In genomic region chr14:101908795-101909194, GRCh38 we compare ENCODE assay signal across 18 cellular contexts.
"Had no signal": no experiment of that assay in that cellular context is flagged by ENCODE, and none has a peak within 500 bp of the region (broad histone marks: within the 10 kb centered on the region; RNA-seq: fewer than 3 reads in every experiment).

No MANE protein-coding gene starts in this region.

- H3K27me3 ChIP-seq: esophagus muscularis mucosa, gastrocnemius medialis, pancreas, suprapubic skin, thyroid gland had no signal

- H3K9me3 ChIP-seq: esophagus muscularis mucosa, gastrocnemius medialis, pancreas, suprapubic skin, thyroid gland had no signal

- H3K4me1 Mint-ChIP-seq: mesothelial cell of epicardium, nephron had no signal

- H3K9me3 Mint-ChIP-seq: effector memory CD8-positive, alpha-beta T cell; mesothelial cell of epicardium; nephron; type B pancreatic cell had no signal

- H3K27ac Mint-ChIP-seq: mesothelial cell of epicardium, nephron, progenitor cell of endocrine pancreas, type B pancreatic cell had no signal

- H3K27me3 Mint-ChIP-seq: effector memory CD8-positive, alpha-beta T cell; progenitor cell of endocrine pancreas; type B pancreatic cell had no signal

- H3K4me3 ChIP-seq: esophagus muscularis mucosa, gastrocnemius medialis, pancreas, suprapubic skin, thyroid gland had no signal

- H3K4me3 Mint-ChIP-seq: effector memory CD8-positive, alpha-beta T cell; mesothelial cell of epicardium; nephron; type B pancreatic cell had no signal

- H3K27ac ChIP-seq: epithelial cell of prostate, esophagus muscularis mucosa, gastrocnemius medialis, pancreas, suprapubic skin, thyroid gland had no signal

- ATAC-seq: effector memory CD8-positive, alpha-beta T cell; gastrocnemius medialis; pancreas; right cardiac atrium; stimulated activated naive CD8-positive, alpha-beta T cell treated with anti-CD3 and anti-CD28 coated beads, Interleukin-15, Interleukin-2, amounts not matched to agents 100 U/mL and 50 U/mL, for 24 hours had no signal

- H3K4me1 ChIP-seq: esophagus muscularis mucosa, gastrocnemius medialis, pancreas, suprapubic skin, thyroid gland had no signal

- DNase-seq: effector memory CD8-positive, alpha-beta T cell; gastrocnemius medialis; glutamatergic neuron; mammary epithelial cell; occipital lobe; pancreas; right cardiac atrium; small intestine; stimulated activated CD4-positive, alpha-beta T cell treated with anti-CD3 and anti-CD28 coated beads, Interleukin-2, amount 100 ng/mL, for 48 hours; stimulated activated naive CD8-positive, alpha-beta T cell treated with anti-CD3 and anti-CD28 coated beads, Interleukin-15, Interleukin-2, amounts not matched to agents 100 U/mL and 50 U/mL, for 24 hours; thyroid gland had no signal
